ENCODE assay signal across 10 cellular contexts in genomic region chr3:112038863-112039262, GRCh38. TPM values are rescaled to one million over a fixed set of nuclear protein-coding genes. Genes with fewer than 3 reads are reported as not detected.
DNase-seq lines count a peak whose midpoint lies in the region; ATAC-seq and TF ChIP-seq lines count a peak whose summit lies in the region.
"Had no signal": no experiment of that assay in that cellular context is flagged by ENCODE, and none has a peak within 500 bp of the region (broad histone marks: within the 10 kb centered on the region; RNA-seq: fewer than 3 reads in every experiment).

No MANE protein-coding gene starts in this region.

- no peak overlapping the region for H3K4me3 ChIP-seq in AG10803 (ENCODE audit: low read length)
- H3K4me3 ChIP-seq in esophagus muscularis mucosa = no peak overlapping the region

- intact Hi-C loops in esophagus muscularis mucosa (cut with DNase I) = no loop called here

- H3K27me3 ChIP-seq in esophagus muscularis mucosa = no peaks in the 10 kb centered on the region

- no peak overlapping the region for H3K27ac ChIP-seq in esophagus muscularis mucosa (replicated peaks in 1 of 4)

- peak; percentile 26 for DNase-seq in AG10803 (ENCODE audit: low read depth)
- DNase-seq in NCI-H2029 (lab: John Stamatoyannopoulos, UW) = peak; percentile 50
- DNase-seq in esophagus muscularis mucosa (ENCODE audit: extremely low spot score) = peak; percentile 10
- no peak for DNase-seq in GM19240 (ENCODE audit: insufficient read length, low spot score)
- DNase-seq: activated CD4-positive, alpha-beta T cell treated with anti-CD3 and anti-CD28 coated beads, Interleukin-2, amount 10 ng/mL, durations not matched to agents 7 days and 5 days; stimulated activated naive CD4-positive, alpha-beta T cell had no signal

- no peaks in the 10 kb centered on the region for H3K9me3 ChIP-seq in esophagus muscularis mucosa

- no peaks in the 10 kb centered on the region for H3K36me3 ChIP-seq in esophagus muscularis mucosa

- ATAC-seq in GM19351 (IDR thresholded peaks at IDR 0.05; ENCODE audit: unreplicated experiment) (peak; percentile 56), HG03139 (IDR thresholded peaks at IDR 0.05; ENCODE audit: unreplicated experiment) (no peak), HG03460 (IDR thresholded peaks at IDR 0.05; ENCODE audit: unreplicated experiment) (no peak), HG03196 (IDR thresholded peaks at IDR 0.05; ENCODE audit: unreplicated experiment) (no peak)

- TF ChIP-seq EP300 in esophagus muscularis mucosa (IDR thresholded peaks at IDR 0.05) = no peak

- 65% methylated on average over 3 of the region's 3 CpGs for WGBS in esophagus muscularis mucosa

- no peak for TF ChIP-seq CTCF in AG10803 (conservative IDR thresholded peaks at IDR 0.05; ENCODE audit: low read length)
- TF ChIP-seq CTCF in esophagus muscularis mucosa (IDR thresholded peaks at IDR 0.05) = no peak

- TF ChIP-seq POLR2A in esophagus muscularis mucosa (IDR thresholded peaks at IDR 0.05; ENCODE audit: low read depth) = no peak

- H3K4me1 ChIP-seq in esophagus muscularis mucosa = peaks cover 0 to 6% (median under 1%) of the 10 kb centered on the region in 4 donors

RNA-seq across cellular contexts. Expression of gene TMPRSS7, which starts 4.3 kb away (rescaled TPM):
- total RNA-seq in esophagus muscularis mucosa = not detected
- total RNA-seq: activated CD4-positive, alpha-beta T cell treated with anti-CD3 and anti-CD28 coated beads, Interleukin-2, amount 10 ng/mL, durations not matched to agents 7 days and 5 days had no signal

RNA-seq across cellular contexts. Expression of gene TAGLN3, which starts 40.1 kb away (rescaled TPM):
- total RNA-seq in esophagus muscularis mucosa = 1 to 10 TPM in 2 of 4 donors, under 1 TPM in 2; 0.83 to 4.0 (median 1.3) TPM

RNA-seq across cellular contexts. Expression of gene C3orf52, which starts 47.3 kb away (rescaled TPM):
- 1 to 10 TPM; 1.7 to 3.3 (median 2.6) TPM for total RNA-seq in esophagus muscularis mucosa
